Comparison of ENCODE assay signal across 17 cellular contexts in the genomic region with DNA sequence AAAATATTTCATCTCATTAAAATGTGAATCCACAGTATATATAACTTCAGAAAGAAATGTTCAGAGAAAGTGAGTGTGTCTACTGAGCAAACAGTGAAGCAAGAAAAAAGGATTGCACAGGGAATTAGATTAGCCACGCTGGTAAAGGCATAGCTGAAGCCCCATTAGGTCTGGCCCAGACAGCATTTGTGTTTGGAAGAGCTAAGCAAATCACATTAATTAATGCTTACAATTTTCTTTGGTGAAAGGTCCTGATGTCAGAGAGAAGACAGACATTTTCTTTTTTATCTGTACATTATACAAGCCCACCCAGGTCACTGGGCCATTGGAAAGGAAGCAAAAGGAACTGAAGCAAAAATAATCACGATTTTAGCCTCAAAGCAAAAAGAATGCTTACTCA.
DNase-seq lines count a peak whose midpoint lies in the region; ATAC-seq and TF ChIP-seq lines count a peak whose summit lies in the region.
"Had no signal": no experiment of that assay in that cellular context is flagged by ENCODE, and none has a peak within 500 bp of the region (broad histone marks: within the 10 kb centered on the region; RNA-seq: fewer than 3 reads in every experiment).

No MANE protein-coding gene starts in this region.

- TF ChIP-seq CTCF in GM23338 (conservative IDR thresholded peaks at IDR 0.05; ENCODE audit: low read depth in 2 of 2) (no peak), neural progenitor cell (IDR thresholded peaks at IDR 0.05) (no peak), spleen (IDR thresholded peaks at IDR 0.05 in 8 of 11, conservative IDR thresholded peaks at IDR 0.05 in 3 of 11) (no peak), Peyer's patch (IDR thresholded peaks at IDR 0.05) (no peak), GM13977 (IDR thresholded peaks at IDR 0.05; ENCODE audit: extremely low read depth, insufficient read depth, missing control alignments) (no peak)

- H3K4me1 ChIP-seq in GM23338 (ENCODE audit: insufficient read depth) (peaks cover 8% of the 10 kb centered on the region; the same call in 1 of the 2 replicates), SJCRH30 (no peaks in the 10 kb centered on the region), neural progenitor cell (no peaks in the 10 kb centered on the region), spleen (no peaks in the 10 kb centered on the region), Peyer's patch (no peaks in the 10 kb centered on the region)
- H3K4me1 ChIP-seq: BLaER1, Caco-2 had no signal

- H3K4me2 ChIP-seq in GM23338: no peak overlapping the region
- H3K4me2 ChIP-seq in neural progenitor cell: no peak overlapping the region
- H3K4me2 ChIP-seq: BLaER1 had no signal

- H3K9me3 ChIP-seq in SJCRH30 (replicated peaks) (no peaks in the 10 kb centered on the region), neural progenitor cell (ENCODE audit: low read depth) (no peaks in the 10 kb centered on the region), spleen (no peaks in the 10 kb centered on the region), Peyer's patch (no peaks in the 10 kb centered on the region)
- H3K9me3 ChIP-seq: BLaER1, Caco-2 had no signal

- H3K27ac Mint-ChIP-seq in GM23338: peak overlapping the region; percentile 83; the same call in 1 of the 2 replicates
- no peak overlapping the region for H3K27ac Mint-ChIP-seq in neural progenitor cell
- H3K27ac Mint-ChIP-seq: CD4-positive, CD25-positive, alpha-beta regulatory T cell; CD8-positive, alpha-beta T cell had no signal

- no peak overlapping the region for H2AFZ ChIP-seq in GM23338
- no peak overlapping the region for H2AFZ ChIP-seq in neural progenitor cell (replicated peaks)

- TF ChIP-seq POLR2A in spleen (IDR thresholded peaks at IDR 0.05) (no peak), Peyer's patch (IDR thresholded peaks at IDR 0.05) (no peak)

- H3K4me3 Mint-ChIP-seq in GM23338: no peak overlapping the region
- no peak overlapping the region for H3K4me3 Mint-ChIP-seq in neural progenitor cell
- H3K4me3 Mint-ChIP-seq: CD4-positive, CD25-positive, alpha-beta regulatory T cell; CD8-positive, alpha-beta T cell had no signal

- ATAC-seq in GM23338: no peak
- ATAC-seq: CD8-positive, alpha-beta T cell had no signal

- H3K79me2 ChIP-seq in GM23338 (replicated peaks; ENCODE audit: insufficient read depth) (peaks cover 22% of the 10 kb centered on the region), neural progenitor cell (ENCODE audit: low read depth) (no peaks in the 10 kb centered on the region)

- no peaks in the 10 kb centered on the region for H3K9me2 ChIP-seq in GM23338 (ENCODE audit: insufficient read depth)

- 51 to 66% (median 56%) methylated on average over 2 of the region's 2 CpGs for WGBS in spleen, 5 donors

- H3K27me3 Mint-ChIP-seq in GM23338 (ENCODE audit: insufficient read depth, low read depth, poor library complexity): no peaks in the 10 kb centered on the region
- H3K27me3 Mint-ChIP-seq in neural progenitor cell (ENCODE audit: insufficient read depth, low read depth): no peaks in the 10 kb centered on the region
- H3K27me3 Mint-ChIP-seq: CD4-positive, CD25-positive, alpha-beta regulatory T cell had no signal

- H3K27ac ChIP-seq in GM23338 (ENCODE audit: low read depth) (no peak overlapping the region), SJCRH30 (peak overlapping the region; percentile 3; the same call in 1 of the 2 replicates), neural progenitor cell (no peak overlapping the region), spleen (no peak overlapping the region), Peyer's patch (no peak overlapping the region)
- H3K27ac ChIP-seq: BLaER1, C4-2B had no signal

- in situ Hi-C loops in GM13977 (cut with MboI; ENCODE audit: low pct_unique_long_range_greater_than_20kb, low sequenced_read_pairs, unreplicated experiment): no loop called here

- no peaks in the 10 kb centered on the region for H3K36me3 Mint-ChIP-seq in GM23338 (ENCODE audit: low read depth)
- no peaks in the 10 kb centered on the region for H3K36me3 Mint-ChIP-seq in neural progenitor cell
- H3K36me3 Mint-ChIP-seq: CD4-positive, CD25-positive, alpha-beta regulatory T cell; CD8-positive, alpha-beta T cell had no signal

- H3K9me3 Mint-ChIP-seq in GM23338 (no peaks in the 10 kb centered on the region), neural progenitor cell (peaks cover 2% of the 10 kb centered on the region)

- H4K20me1 ChIP-seq in GM23338 (replicated peaks; ENCODE audit: insufficient read depth) (0 out of 2 replicates have a peak, but pooled peaks cover 4% of the 10 kb centered on the region), neural progenitor cell (ENCODE audit: low read depth) (no peaks in the 10 kb centered on the region)
- H4K20me1 ChIP-seq: BLaER1 had no signal

- H3K9ac ChIP-seq in neural progenitor cell: no peak overlapping the region
- H3K9ac ChIP-seq: BLaER1 had no signal

- H3F3A ChIP-seq in GM23338 (replicated peaks; ENCODE audit: low read depth) (no peaks in the 10 kb centered on the region), neural progenitor cell (ENCODE audit: low read depth) (no peaks in the 10 kb centered on the region)

- H3K27me3 ChIP-seq in GM23338 (ENCODE audit: insufficient read depth) (no peaks in the 10 kb centered on the region), SJCRH30 (no peaks in the 10 kb centered on the region), neural progenitor cell (no peaks in the 10 kb centered on the region), spleen (replicated peaks in 1 of 7) (no peaks in the 10 kb centered on the region), Peyer's patch (no peaks in the 10 kb centered on the region)
- H3K27me3 ChIP-seq: BLaER1 had no signal

- H3K36me3 ChIP-seq in GM23338 (ENCODE audit: insufficient read depth) (no peaks in the 10 kb centered on the region), SJCRH30 (no peaks in the 10 kb centered on the region), neural progenitor cell (no peaks in the 10 kb centered on the region), spleen (no peaks in the 10 kb centered on the region), Peyer's patch (no peaks in the 10 kb centered on the region)
- H3K36me3 ChIP-seq: BLaER1 had no signal

- no peak for DNase-seq in GM23338 (ENCODE audit: low spot score)
- peak; percentile 40 for DNase-seq in NCI-H69 (lab: John Stamatoyannopoulos, UW)
- DNase-seq in SJCRH30: peak in 1 of 2 experiments; percentile 26
- DNase-seq in neural progenitor cell (ENCODE audit: low spot score): peak; percentile 4
- DNase-seq in spleen: no peak
- DNase-seq in NCI-H1694 treated with DMSO at 0.1 percent for 48 hours (lab: John Stamatoyannopoulos, UW): no peak
- no peak for DNase-seq in Peyer's patch
- no peak for DNase-seq in GM13977 (ENCODE audit: low spot score)
- DNase-seq: Caco-2; CD4-positive, CD25-positive, alpha-beta regulatory T cell; CD8-positive, alpha-beta T cell; DMS153; DND-41; GOT3; HCEC 1CT had no signal

- intact Hi-C loops in spleen (cut with DNase I; ENCODE audit: low total_unique reads): no loop called here

- peaks cover 3% of the 10 kb centered on the region; the same call in 2 of the 3 replicates for H3K4me1 Mint-ChIP-seq in GM23338
- peaks cover 2% of the 10 kb centered on the region for H3K4me1 Mint-ChIP-seq in neural progenitor cell
- H3K4me1 Mint-ChIP-seq: CD4-positive, CD25-positive, alpha-beta regulatory T cell had no signal

- H3K4me3 ChIP-seq in GM23338 (no peak overlapping the region), SJCRH30 (no peak overlapping the region), neural progenitor cell (no peak overlapping the region), spleen (no peak overlapping the region), Peyer's patch (no peak overlapping the region)
- H3K4me3 ChIP-seq: BLaER1 had no signal

TF ChIP-seq in GM23338, 12 proteins besides CTCF, POLR2A, EP300 and RAD21:
- no peak for TF ChIP-seq NANOG (IDR thresholded peaks at IDR 0.05; ENCODE audit: borderline replicate concordance)
- TF ChIP-seq STAT1 (IDR thresholded peaks at IDR 0.05; ENCODE audit: unreplicated experiment): no peak

Comparison
In these comparisons a context has a peak if more than half of its experiments do, and no peak if none do; other contexts are left out.
1. DNase-seq: peak in NCI-H69 (single experiment) and neural progenitor cell (single experiment); none in GM23338 (single experiment), spleen (single experiment), NCI-H1694 treated with DMSO at 0.1 percent for 48 hours (single experiment), Peyer's patch (0 of 3) and GM13977 (single experiment).